ENCODE assay signal across 2 cellular contexts in genomic region chr1:150261367-150261766, GRCh38.
TF ChIP-seq lines count a peak whose summit lies in the region.

No MANE protein-coding gene starts in this region.

TF ChIP-seq in HepG2, 621 proteins besides CTCF, POLR2A, EP300 and RAD21:
- TF ChIP-seq HNRNPK (IDR thresholded peaks at IDR 0.05; ENCODE audit: low read depth, low read length, poor library complexity, severe bottlenecking) (no peak), SMAD9 (CRISPR knock-in tag; IDR thresholded peaks at IDR 0.05) (no peak), BCL3 (CRISPR knock-in tag; IDR thresholded peaks at IDR 0.05) (no peak), PHB2 (IDR thresholded peaks at IDR 0.05; ENCODE audit: partially characterized antibody) (no peak), RNF219 (CRISPR knock-in tag; IDR thresholded peaks at IDR 0.05) (no peak), ARNT2 (CRISPR knock-in tag; IDR thresholded peaks at IDR 0.05; ENCODE audit: low read depth) (no peak), ZFAT (CRISPR knock-in tag; conservative IDR thresholded peaks at IDR 0.05) (no peak), EED (CRISPR knock-in tag; IDR thresholded peaks at IDR 0.05) (no peak), IRX3 (CRISPR knock-in tag; IDR thresholded peaks at IDR 0.05; ENCODE audit: borderline replicate concordance, low read depth) (no peak), ZNF317 (CRISPR knock-in tag; IDR thresholded peaks at IDR 0.05) (no peak)
TF ChIP-seq in HepG2: peak in this region for 0.

TF ChIP-seq in WTC11, 78 proteins besides CTCF, POLR2A, EP300 and RAD21:
- TF ChIP-seq CBFB (CRISPR knock-in tag; IDR thresholded peaks at IDR 0.05; ENCODE audit: low read depth) (no peak), AR (CRISPR knock-in tag; IDR thresholded peaks at IDR 0.05) (no peak), ZNF219 (CRISPR knock-in tag; IDR thresholded peaks at IDR 0.05; ENCODE audit: borderline replicate concordance) (no peak), ATF6 (CRISPR knock-in tag; IDR thresholded peaks at IDR 0.05) (no peak), NFYB (CRISPR knock-in tag; conservative IDR thresholded peaks at IDR 0.05; ENCODE audit: low read depth) (no peak), FOXP1 (CRISPR knock-in tag; IDR thresholded peaks at IDR 0.05; ENCODE audit: borderline replicate concordance) (no peak), E2F4 (CRISPR knock-in tag; IDR thresholded peaks at IDR 0.05; ENCODE audit: borderline replicate concordance, low read depth) (no peak), GABPB1 (CRISPR knock-in tag; IDR thresholded peaks at IDR 0.05) (no peak), NR2C2 (CRISPR knock-in tag; IDR thresholded peaks at IDR 0.05) (no peak), AFF4 (CRISPR knock-in tag; IDR thresholded peaks at IDR 0.05; ENCODE audit: borderline replicate concordance) (no peak), NR1H2 (CRISPR knock-in tag; IDR thresholded peaks at IDR 0.05) (no peak), KAT7 (CRISPR knock-in tag; IDR thresholded peaks at IDR 0.05; ENCODE audit: borderline replicate concordance) (no peak)
- TF ChIP-seq, protein P1, sequence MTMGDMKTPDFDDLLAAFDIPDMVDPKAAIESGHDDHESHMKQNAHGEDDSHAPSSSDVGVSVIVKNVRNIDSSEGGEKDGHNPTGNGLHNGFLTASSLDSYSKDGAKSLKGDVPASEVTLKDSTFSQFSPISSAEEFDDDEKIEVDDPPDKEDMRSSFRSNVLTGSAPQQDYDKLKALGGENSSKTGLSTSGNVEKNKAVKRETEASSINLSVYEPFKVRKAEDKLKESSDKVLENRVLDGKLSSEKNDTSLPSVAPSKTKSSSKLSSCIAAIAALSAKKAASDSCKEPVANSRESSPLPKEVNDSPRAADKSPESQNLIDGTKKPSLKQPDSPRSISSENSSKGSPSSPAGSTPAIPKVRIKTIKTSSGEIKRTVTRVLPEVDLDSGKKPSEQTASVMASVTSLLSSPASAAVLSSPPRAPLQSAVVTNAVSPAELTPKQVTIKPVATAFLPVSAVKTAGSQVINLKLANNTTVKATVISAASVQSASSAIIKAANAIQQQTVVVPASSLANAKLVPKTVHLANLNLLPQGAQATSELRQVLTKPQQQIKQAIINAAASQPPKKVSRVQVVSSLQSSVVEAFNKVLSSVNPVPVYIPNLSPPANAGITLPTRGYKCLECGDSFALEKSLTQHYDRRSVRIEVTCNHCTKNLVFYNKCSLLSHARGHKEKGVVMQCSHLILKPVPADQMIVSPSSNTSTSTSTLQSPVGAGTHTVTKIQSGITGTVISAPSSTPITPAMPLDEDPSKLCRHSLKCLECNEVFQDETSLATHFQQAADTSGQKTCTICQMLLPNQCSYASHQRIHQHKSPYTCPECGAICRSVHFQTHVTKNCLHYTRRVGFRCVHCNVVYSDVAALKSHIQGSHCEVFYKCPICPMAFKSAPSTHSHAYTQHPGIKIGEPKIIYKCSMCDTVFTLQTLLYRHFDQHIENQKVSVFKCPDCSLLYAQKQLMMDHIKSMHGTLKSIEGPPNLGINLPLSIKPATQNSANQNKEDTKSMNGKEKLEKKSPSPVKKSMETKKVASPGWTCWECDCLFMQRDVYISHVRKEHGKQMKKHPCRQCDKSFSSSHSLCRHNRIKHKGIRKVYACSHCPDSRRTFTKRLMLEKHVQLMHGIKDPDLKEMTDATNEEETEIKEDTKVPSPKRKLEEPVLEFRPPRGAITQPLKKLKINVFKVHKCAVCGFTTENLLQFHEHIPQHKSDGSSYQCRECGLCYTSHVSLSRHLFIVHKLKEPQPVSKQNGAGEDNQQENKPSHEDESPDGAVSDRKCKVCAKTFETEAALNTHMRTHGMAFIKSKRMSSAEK (CRISPR knock-in tag; IDR thresholded peaks at IDR 0.05; ENCODE audit: borderline replicate concordance) = no peak
- TF ChIP-seq, protein P2, sequence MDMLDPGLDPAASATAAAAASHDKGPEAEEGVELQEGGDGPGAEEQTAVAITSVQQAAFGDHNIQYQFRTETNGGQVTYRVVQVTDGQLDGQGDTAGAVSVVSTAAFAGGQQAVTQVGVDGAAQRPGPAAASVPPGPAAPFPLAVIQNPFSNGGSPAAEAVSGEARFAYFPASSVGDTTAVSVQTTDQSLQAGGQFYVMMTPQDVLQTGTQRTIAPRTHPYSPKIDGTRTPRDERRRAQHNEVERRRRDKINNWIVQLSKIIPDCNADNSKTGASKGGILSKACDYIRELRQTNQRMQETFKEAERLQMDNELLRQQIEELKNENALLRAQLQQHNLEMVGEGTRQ (CRISPR knock-in tag; IDR thresholded peaks at IDR 0.05) = no peak
